ENCODE assay signal across 8 cellular contexts in the genomic region with DNA sequence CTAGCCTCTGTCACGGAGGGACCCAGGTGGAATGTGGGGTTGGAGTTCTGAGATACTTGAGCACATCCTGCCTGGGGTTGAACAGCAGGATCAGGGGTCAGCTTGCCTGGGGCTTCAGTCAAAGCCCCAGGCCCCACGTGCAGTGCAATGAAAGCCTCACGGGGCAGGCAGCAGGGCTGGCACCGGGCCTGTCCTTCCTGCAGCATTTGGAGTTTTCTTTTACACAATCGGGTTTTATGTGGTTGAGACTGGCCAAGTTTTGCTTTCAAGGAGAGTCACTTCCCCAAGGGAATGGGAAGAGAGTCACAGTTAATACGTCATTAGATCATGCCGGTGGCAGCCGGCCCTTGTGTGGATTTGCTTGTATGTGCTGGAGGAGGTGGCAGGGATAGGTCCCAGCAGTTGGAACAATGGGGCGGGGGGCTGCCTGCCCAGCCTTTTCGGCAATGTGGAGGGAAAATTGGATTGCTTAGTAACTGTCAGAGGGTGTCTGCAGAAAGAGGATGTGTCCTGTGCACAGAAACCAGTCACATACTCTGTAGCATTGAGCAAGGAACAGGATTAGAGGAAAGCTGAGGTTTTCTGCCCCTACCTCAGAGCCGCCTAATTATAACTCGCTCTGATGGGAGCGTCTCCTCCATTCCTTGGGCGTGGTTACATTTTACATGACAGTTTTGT. TPM values are rescaled to one million over a fixed set of nuclear protein-coding genes. Genes with fewer than 3 reads are reported as not detected.
DNase-seq lines count a peak whose midpoint lies in the region; ATAC-seq and TF ChIP-seq lines count a peak whose summit lies in the region.

No MANE protein-coding gene starts in this region.

- peaks cover 84% of the 10 kb centered on the region for H3K4me1 Mint-ChIP-seq in activated naive CD4-positive, alpha-beta T cell treated with anti-CD3 and anti-CD28 coated beads, Interleukin-2, amount 10 ng/mL, durations not matched to agents 7 days and 5 days
- peaks cover 69% of the 10 kb centered on the region for H3K4me1 Mint-ChIP-seq in activated T-helper 1 cell treated with anti-CD3 and anti-CD28 coated beads, Interleukin-12 subunit alpha, Interleukin-12 subunit beta, Interleukin-2, Interleukin-4 antibody, amounts not matched to agents 30 ng/mL and 10 ng/mL and 1 ng/mL, durations not matched to agents 14 hours and 24 hours and 36 hours (ENCODE audit: low read depth)

- peak overlapping the region; percentile 63 to 83 for H3K18ac ChIP-seq in mesenchymal stem cell (ENCODE audit: low read depth in 1 of 2, low read length in 2 of 2)

- H3K4ac ChIP-seq in mesenchymal stem cell (ENCODE audit: low read depth in 1 of 2, low read length in 2 of 2), result peak overlapping the region; percentile 35 to 81

- no peak for ATAC-seq in GM21576 (IDR thresholded peaks at IDR 0.05; ENCODE audit: unreplicated experiment)

- H4K91ac ChIP-seq in mesenchymal stem cell (ENCODE audit: low read length), result peak overlapping the region; percentile 82

- H3K4me1 ChIP-seq in mesenchymal stem cell (ENCODE audit: control insufficient read depth, insufficient read depth, low read depth, low read length) (peaks cover 11% of the 10 kb centered on the region), vagina (peaks cover 43% of the 10 kb centered on the region), BE2C (no peaks in the 10 kb centered on the region)

- no peak for TF ChIP-seq POLR2A in vagina (IDR thresholded peaks at IDR 0.05)

- H3K4me2 ChIP-seq in mesenchymal stem cell (ENCODE audit: low read length, poor library complexity, severe bottlenecking), result no peak overlapping the region

- peak overlapping the region; percentile 16 for H2BK15ac ChIP-seq in mesenchymal stem cell (ENCODE audit: low read depth, poor library complexity, severe bottlenecking)

- H2BK12ac ChIP-seq in mesenchymal stem cell (ENCODE audit: low read length in 2 of 2), result peak overlapping the region; percentile 38 to 88

- peaks cover 63% of the 10 kb centered on the region for H3K36me3 Mint-ChIP-seq in activated naive CD4-positive, alpha-beta T cell treated with anti-CD3 and anti-CD28 coated beads, Interleukin-2, amount 10 ng/mL, durations not matched to agents 7 days and 5 days
- H3K36me3 Mint-ChIP-seq in activated T-helper 1 cell treated with anti-CD3 and anti-CD28 coated beads, Interleukin-12 subunit alpha, Interleukin-12 subunit beta, Interleukin-2, Interleukin-4 antibody, amounts not matched to agents 30 ng/mL and 10 ng/mL and 1 ng/mL, durations not matched to agents 14 hours and 24 hours and 36 hours (ENCODE audit: low read depth), result peaks cover 41% of the 10 kb centered on the region

- H3K4me3 Mint-ChIP-seq in activated naive CD4-positive, alpha-beta T cell treated with anti-CD3 and anti-CD28 coated beads, Interleukin-2, amount 10 ng/mL, durations not matched to agents 7 days and 5 days, result no peak overlapping the region
- no peak overlapping the region for H3K4me3 Mint-ChIP-seq in activated T-helper 1 cell treated with anti-CD3 and anti-CD28 coated beads, Interleukin-12 subunit alpha, Interleukin-12 subunit beta, Interleukin-2, Interleukin-4 antibody, amounts not matched to agents 30 ng/mL and 10 ng/mL and 1 ng/mL, durations not matched to agents 14 hours and 24 hours and 36 hours

- no peaks in the 10 kb centered on the region for H3K9me3 Mint-ChIP-seq in activated naive CD4-positive, alpha-beta T cell treated with anti-CD3 and anti-CD28 coated beads, Interleukin-2, amount 10 ng/mL, durations not matched to agents 7 days and 5 days
- no peaks in the 10 kb centered on the region for H3K9me3 Mint-ChIP-seq in activated T-helper 1 cell treated with anti-CD3 and anti-CD28 coated beads, Interleukin-12 subunit alpha, Interleukin-12 subunit beta, Interleukin-2, Interleukin-4 antibody, amounts not matched to agents 30 ng/mL and 10 ng/mL and 1 ng/mL, durations not matched to agents 14 hours and 24 hours and 36 hours

- CTCF ChIA-PET in activated naive CD4-positive, alpha-beta T cell treated with anti-CD3 and anti-CD28 coated beads, Interleukin-2, amount 10 ng/mL, durations not matched to agents 7 days and 5 days (lab: Charles Lee), result interaction anchor here (1.0 kb wide), 1 partner anchor 22 kb away, joined by 3 read pairs; no protein-coding TSS in a partner anchor

- H3K4me3 ChIP-seq in mesenchymal stem cell (ENCODE audit: insufficient read depth in 1 of 2, low read depth in 1 of 2, low read length in 2 of 2) (peak overlapping the region in 1 of 2 experiments; percentile 13), vagina (no peak overlapping the region), BE2C (ENCODE audit: low read depth, low read length) (no peak overlapping the region)

- H2AFZ ChIP-seq in mesenchymal stem cell (ENCODE audit: low read depth, low read length), result no peak overlapping the region

- WGBS in mesenchymal stem cell, result 59% methylated on average over 14 of the region's 14 CpGs

- H2AK5ac ChIP-seq in mesenchymal stem cell (ENCODE audit: low read length, severe bottlenecking), result no peak overlapping the region

- no peaks in the 10 kb centered on the region for H3K27me3 ChIP-seq in mesenchymal stem cell (ENCODE audit: control insufficient read depth in 1 of 2, insufficient read depth in 1 of 2, low read length in 2 of 2)
- H3K27me3 ChIP-seq in vagina, result no peaks in the 10 kb centered on the region
- H3K27me3 ChIP-seq in BE2C, result no peaks in the 10 kb centered on the region

- DNase-seq in activated naive CD4-positive, alpha-beta T cell treated with anti-CD3 and anti-CD28 coated beads, Interleukin-2, amount 10 ng/mL, durations not matched to agents 7 days and 5 days, result no peak
- no peak for DNase-seq in activated naive CD4-positive, alpha-beta T cell (lab: John Stamatoyannopoulos, UW)
- DNase-seq in mesenchymal stem cell, result peak; percentile 78
- no peak for DNase-seq in vagina (ENCODE audit: extremely low spot score in 2 of 2)
- no peak for DNase-seq in BE2C
- no peak for DNase-seq in activated T-helper 1 cell treated with anti-CD3 and anti-CD28 coated beads, Interleukin-12 subunit alpha, Interleukin-12 subunit beta, Interleukin-2, Interleukin-4 antibody, amounts not matched to agents 30 ng/mL and 10 ng/mL and 1 ng/mL, durations not matched to agents 14 hours and 24 hours and 36 hours (ENCODE audit: low spot score)

- peak overlapping the region in 1 of 2 experiments; percentile 56 for H3K23ac ChIP-seq in mesenchymal stem cell (ENCODE audit: low read length in 2 of 2)

- H3K27ac ChIP-seq in cingulate gyrus (ENCODE audit: low read depth, low read length), result peak overlapping the region; percentile 20
- no peak overlapping the region for H3K27ac ChIP-seq in mesenchymal stem cell (ENCODE audit: low read length, poor library complexity, severe bottlenecking)
- peak overlapping the region; percentile 89 for H3K27ac ChIP-seq in vagina

- peak overlapping the region; percentile 47 for H3K27ac Mint-ChIP-seq in activated naive CD4-positive, alpha-beta T cell treated with anti-CD3 and anti-CD28 coated beads, Interleukin-2, amount 10 ng/mL, durations not matched to agents 7 days and 5 days
- H3K27ac Mint-ChIP-seq in activated T-helper 1 cell treated with anti-CD3 and anti-CD28 coated beads, Interleukin-12 subunit alpha, Interleukin-12 subunit beta, Interleukin-2, Interleukin-4 antibody, amounts not matched to agents 30 ng/mL and 10 ng/mL and 1 ng/mL, durations not matched to agents 14 hours and 24 hours and 36 hours, result no peak overlapping the region

- H2BK5ac ChIP-seq in mesenchymal stem cell (ENCODE audit: low read depth, low read length, poor library complexity, severe bottlenecking), result no peak overlapping the region

- H2BK120ac ChIP-seq in mesenchymal stem cell (ENCODE audit: low read depth, low read length), result peak overlapping the region; percentile 55

- peak overlapping the region in 1 of 2 experiments; percentile 93 for H3K14ac ChIP-seq in mesenchymal stem cell (ENCODE audit: low read length in 2 of 2)

- H3K36me3 ChIP-seq in mesenchymal stem cell (ENCODE audit: control insufficient read depth in 1 of 2, insufficient read depth in 2 of 2, low read depth in 1 of 2, low read length in 2 of 2), result no peaks in the 10 kb centered on the region
- H3K36me3 ChIP-seq in vagina, result no peaks in the 10 kb centered on the region
- no peaks in the 10 kb centered on the region for H3K36me3 ChIP-seq in BE2C

- no peaks in the 10 kb centered on the region for H3K27me3 Mint-ChIP-seq in activated naive CD4-positive, alpha-beta T cell treated with anti-CD3 and anti-CD28 coated beads, Interleukin-2, amount 10 ng/mL, durations not matched to agents 7 days and 5 days
- H3K27me3 Mint-ChIP-seq in activated T-helper 1 cell treated with anti-CD3 and anti-CD28 coated beads, Interleukin-12 subunit alpha, Interleukin-12 subunit beta, Interleukin-2, Interleukin-4 antibody, amounts not matched to agents 30 ng/mL and 10 ng/mL and 1 ng/mL, durations not matched to agents 14 hours and 24 hours and 36 hours (ENCODE audit: insufficient read depth), result peaks cover 4% of the 10 kb centered on the region

- peaks cover 25% of the 10 kb centered on the region for H3K79me1 ChIP-seq in mesenchymal stem cell (replicated peaks; ENCODE audit: low read length, poor library complexity, severe bottlenecking)

- TF ChIP-seq CTCF in vagina (IDR thresholded peaks at IDR 0.05) (no peak), BE2C (IDR thresholded peaks at IDR 0.05; ENCODE audit: low read depth, low read length) (no peak)

- intact Hi-C loops in vagina (cut with DNase I), result no loop called here
- intact Hi-C loops in activated T-helper 1 cell treated with anti-CD3 and anti-CD28 coated beads, Interleukin-12 subunit alpha, Interleukin-12 subunit beta, Interleukin-2, Interleukin-4 antibody, amounts not matched to agents 30 ng/mL and 10 ng/mL and 1 ng/mL, durations not matched to agents 14 hours and 24 hours and 36 hours (cut with micrococcal nuclease), result no loop called here

- H3K9ac ChIP-seq in mesenchymal stem cell (ENCODE audit: low read length), result peak overlapping the region; percentile 82

- peak overlapping the region; percentile 92 for H4K8ac ChIP-seq in mesenchymal stem cell (ENCODE audit: low read length)

- no peaks in the 10 kb centered on the region for H3K9me3 ChIP-seq in mesenchymal stem cell (ENCODE audit: control insufficient read depth, low read length)
- no peaks in the 10 kb centered on the region for H3K9me3 ChIP-seq in vagina
- no peaks in the 10 kb centered on the region for H3K9me3 ChIP-seq in BE2C

RNA-seq across cellular contexts. Expression of gene RMI2, which starts 4.5 kb away (rescaled TPM):
- 4.6 TPM for polyA plus RNA-seq in mesenchymal stem cell (2013, experiment 1 of 2)
- polyA plus RNA-seq in mesenchymal stem cell (2013, experiment 2 of 2), result 4.4 TPM
- 0.74 TPM for total RNA-seq in vagina
- polyA plus RNA-seq in BE2C (2012; ENCODE audit: insufficient read depth, insufficient read length, low read depth), result 4.9 TPM
- 49.8 and 55.7 TPM in 2 replicates for total RNA-seq in activated T-helper 1 cell treated with anti-CD3 and anti-CD28 coated beads, Interleukin-12 subunit alpha, Interleukin-12 subunit beta, Interleukin-2, Interleukin-4 antibody, amounts not matched to agents 30 ng/mL and 10 ng/mL and 1 ng/mL, durations not matched to agents 14 hours and 24 hours and 36 hours

Comparison
In these comparisons a context has a peak if more than half of its experiments do, and no peak if none do; other contexts are left out.
1. RNA of gene RMI2, which starts 4.5 kb away (total RNA-seq): 49.8 to 55.7 TPM in activated T-helper 1 cell treated with anti-CD3 and anti-CD28 coated beads, Interleukin-12 subunit alpha, Interleukin-12 subunit beta, Interleukin-2, Interleukin-4 antibody, amounts not matched to agents 30 ng/mL and 10 ng/mL and 1 ng/mL, durations not matched to agents 14 hours and 24 hours and 36 hours; 0.74 TPM in vagina (single experiment); every median in the first group is over 10 times any median in the second.